30 cellular contexts compared by ENCODE assay signal in the genomic region with DNA sequence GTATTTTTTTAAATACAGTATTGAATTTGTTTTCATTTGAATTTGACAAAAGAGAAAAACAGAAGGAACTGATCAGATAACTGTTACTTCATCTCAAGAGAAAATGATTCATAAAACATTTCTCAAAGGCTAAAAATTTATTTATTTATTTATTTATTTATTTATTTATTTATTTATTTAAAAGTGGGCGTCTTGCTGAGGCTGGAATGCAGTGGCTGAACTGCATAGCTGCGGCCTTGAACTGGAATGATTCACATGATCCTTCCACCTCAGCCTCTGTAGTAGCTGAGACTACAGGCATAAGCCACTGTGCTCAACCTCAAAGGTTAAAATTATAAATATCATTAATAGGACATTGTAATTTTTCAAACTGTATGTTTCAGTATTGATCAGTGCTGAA. TPM values are rescaled to one million over a fixed set of nuclear protein-coding genes. Genes with fewer than 3 reads are reported as not detected.
DNase-seq lines count a peak whose midpoint lies in the region; ATAC-seq, FAIRE-seq and TF ChIP-seq lines count a peak whose summit lies in the region.
"Had no signal": no experiment of that assay in that cellular context is flagged by ENCODE, and none has a peak within 500 bp of the region (broad histone marks: within the 10 kb centered on the region; RNA-seq: fewer than 3 reads in every experiment).

No MANE protein-coding gene starts in this region.

- H3K9me3 Mint-ChIP-seq in effector memory CD8-positive, alpha-beta T cell = no peaks in the 10 kb centered on the region
- H3K9me3 Mint-ChIP-seq: activated naive CD4-positive, alpha-beta T cell treated with anti-CD3 and anti-CD28 coated beads, Interleukin-2, amount 50 U/mL, for 24 hours; CD4-positive, alpha-beta memory T cell; T-cell had no signal

- H3K27me3 Mint-ChIP-seq in effector memory CD8-positive, alpha-beta T cell = no peaks in the 10 kb centered on the region
- H3K27me3 Mint-ChIP-seq: activated naive CD4-positive, alpha-beta T cell treated with anti-CD3 and anti-CD28 coated beads, Interleukin-2, amount 50 U/mL, for 24 hours; CD4-positive, alpha-beta memory T cell; naive thymus-derived CD4-positive, alpha-beta T cell; T-cell had no signal

- POLR2A ChIA-PET in HepG2 (lab: Yijun Ruan, JAX) = interaction anchor here (1.2 kb wide), 1 partner anchor 92 kb away, joined by 4 read pairs; a partner anchor contains a TSS

- H3K27ac ChIP-seq in HepG2 (ENCODE audit: extremely low read length, insufficient read depth, low read length) = no peak overlapping the region
- no peak overlapping the region for H3K27ac ChIP-seq in right lobe of liver
- peak overlapping the region; percentile 32 for H3K27ac ChIP-seq in suprapubic skin
- H3K27ac ChIP-seq: 22Rv1, gastroesophageal sphincter, hepatocyte, SJSA1, stomach, tibial artery had no signal

- H3K36me3 ChIP-seq in HepG2 (replicated peaks in 1 of 2; ENCODE audit: control insufficient read depth in 1 of 2, insufficient read depth in 2 of 2, low read length in 2 of 2) (no peaks in the 10 kb centered on the region), right lobe of liver (no peaks in the 10 kb centered on the region), suprapubic skin (no peaks in the 10 kb centered on the region)
- H3K36me3 ChIP-seq: gastroesophageal sphincter, stomach, tibial artery had no signal

- no peaks in the 10 kb centered on the region for H3K4me1 Mint-ChIP-seq in effector memory CD8-positive, alpha-beta T cell (ENCODE audit: low read depth in 2 of 2)

- H3K27ac Mint-ChIP-seq in effector memory CD8-positive, alpha-beta T cell = no peak overlapping the region

- in situ Hi-C loops in HepG2 (cut with HindIII; ENCODE audit: extremely low pct_ligation_motif_present, low pct_unique_long_range_greater_than_20kb) = no loop called here
- in situ Hi-C loops in astrocyte of the cerebellum (cut with HindIII; ENCODE audit: low sequenced_read_pairs) = no loop called here

- 12% methylated on average over 2 of the region's 2 CpGs for WGBS in HepG2 (ENCODE audit: low lambda C conversion rate)
- WGBS in right lobe of liver (ENCODE audit: insufficient coverage, low coverage, low lambda C conversion rate, missing lambda C conversion rate) = 69% methylated on average over 2 of the region's 2 CpGs
- WGBS in suprapubic skin = 86% methylated on average over 2 of the region's 2 CpGs

- H3K4me3 Mint-ChIP-seq in effector memory CD8-positive, alpha-beta T cell = no peak overlapping the region
- H3K4me3 Mint-ChIP-seq: activated naive CD4-positive, alpha-beta T cell treated with anti-CD3 and anti-CD28 coated beads, Interleukin-2, amount 50 U/mL, for 24 hours; CD4-positive, alpha-beta memory T cell; naive thymus-derived CD4-positive, alpha-beta T cell; T-cell had no signal

- H3K4me3 ChIP-seq in HepG2 (replicated peaks in 1 of 3; ENCODE audit: insufficient read depth in 1 of 3, low read depth in 2 of 3, low read length in 3 of 3) (no peak overlapping the region), right lobe of liver (no peak overlapping the region), astrocyte of the cerebellum (ENCODE audit: low read depth, low read length) (no peak overlapping the region), fibroblast of mammary gland (ENCODE audit: control insufficient read depth, low read depth, low read length) (no peak overlapping the region), suprapubic skin (no peak overlapping the region)
- H3K4me3 ChIP-seq: gastroesophageal sphincter, hepatocyte, SJSA1, stomach, tibial artery had no signal

- BruUV-seq in HepG2 (replicated peaks; lab: Mats Ljungman, UMichigan) = no TSS peak

- no peak overlapping the region for H3K9ac ChIP-seq in HepG2 (ENCODE audit: insufficient read depth, low read depth, low read length)

- intact Hi-C loops in HepG2 (cut with micrococcal nuclease; ENCODE audit: unreplicated experiment) (no loop called here), right lobe of liver (cut with DNase I) (no loop called here)

- H3K4me1 ChIP-seq in HepG2 (ENCODE audit: insufficient read depth, low read length) (peaks cover 34% of the 10 kb centered on the region), right lobe of liver (peaks cover 0 to 18% (median 7%) of the 10 kb centered on the region in 4 donors), suprapubic skin (peaks cover 56% of the 10 kb centered on the region)

- no peak overlapping the region for H2AFZ ChIP-seq in HepG2 (ENCODE audit: low read length)
- H2AFZ ChIP-seq: hepatocyte had no signal

- TF ChIP-seq CTCF in HepG2 (CRISPR knock-in tag; IDR thresholded peaks at IDR 0.05) (no peak), right lobe of liver (IDR thresholded peaks at IDR 0.05) (no peak), astrocyte of the cerebellum (IDR thresholded peaks at IDR 0.05; ENCODE audit: low read depth, low read length, missing control alignments) (no peak), fibroblast of mammary gland (conservative IDR thresholded peaks at IDR 0.05; ENCODE audit: control insufficient read depth, insufficient read depth, low read depth, low read length) (no peak), suprapubic skin (IDR thresholded peaks at IDR 0.05) (no peak)

- TF ChIP-seq POLR2A in HepG2 (IDR thresholded peaks at IDR 0.05; ENCODE audit: insufficient read depth in 1 of 2, low read depth in 2 of 2, low read length in 2 of 2) (no peak), right lobe of liver (IDR thresholded peaks at IDR 0.05) (no peak), suprapubic skin (IDR thresholded peaks at IDR 0.05) (no peak)

- ATAC-seq in HepG2 = no peak
- ATAC-seq in right lobe of liver = no peak
- no peak for ATAC-seq in effector memory CD8-positive, alpha-beta T cell (replicated peaks)
- ATAC-seq: gastroesophageal sphincter; left lobe of liver; naive thymus-derived CD4-positive, alpha-beta T cell; T-cell had no signal

- FAIRE-seq in HepG2 (lab: Jason Lieb, UNC) = no peak
- FAIRE-seq: H54, RCC 7860 had no signal

- DNase-seq in HepG2 (ENCODE audit: low spot score) (peak; percentile 51), right lobe of liver (no peak), astrocyte of the cerebellum (ENCODE audit: low read depth) (peak; percentile 41), fibroblast of mammary gland (ENCODE audit: low read depth) (peak; percentile 67), suprapubic skin (ENCODE audit: low spot score in 2 of 2) (no peak)
- no peak for DNase-seq in effector memory CD8-positive, alpha-beta T cell
- no peak for DNase-seq in stimulated activated CD8-positive, alpha-beta memory T cell treated with anti-CD3 and anti-CD28 coated beads, Interleukin-4, amount 100 ng/mL, for 48 hours
- no peak for DNase-seq in activated CD8-positive, alpha-beta memory T cell treated with anti-CD3 and anti-CD28 coated beads for 24 hours
- DNase-seq: activated CD4-positive, CD25-positive, alpha-beta regulatory T cell; AML-193; anterior cingulate cortex; CD4-positive, alpha-beta memory T cell; KBM-7; naive thymus-derived CD4-positive, alpha-beta T cell; NCI-H1417 treated with DMSO at 0.1 percent for 48 hours; NCI-H2081; NCI-H345; NCI-H748 treated with DMSO at 0.1 percent for 48 hours; nucleus accumbens; stomach; T-cell; tibial artery had no signal

- no peak overlapping the region for H3K4me2 ChIP-seq in HepG2 (ENCODE audit: low read depth, low read length)
- H3K4me2 ChIP-seq: hepatocyte had no signal

- CTCF ChIA-PET in HepG2 (lab: Yijun Ruan, JAX; ENCODE audit: low intra/inter-chr PET ratio, low total read pairs) = no interaction called here

- TF ChIP-seq RAD21 in HepG2 (CRISPR knock-in tag; IDR thresholded peaks at IDR 0.05) = no peak

- TF ChIP-seq EP300 in HepG2 (IDR thresholded peaks at IDR 0.05; ENCODE audit: low read depth in 2 of 2, low read length in 2 of 2) (no peak), HepG2 (CRISPR knock-in tag; IDR thresholded peaks at IDR 0.05; ENCODE audit: borderline replicate concordance) (no peak), suprapubic skin (IDR thresholded peaks at IDR 0.05) (no peak)

- H3K9me3 ChIP-seq in HepG2 (ENCODE audit: low read length) (no peaks in the 10 kb centered on the region), right lobe of liver (no peaks in the 10 kb centered on the region), suprapubic skin (no peaks in the 10 kb centered on the region)
- H3K9me3 ChIP-seq: gastroesophageal sphincter, SJSA1, stomach, tibial artery had no signal

- H3K36me3 Mint-ChIP-seq in effector memory CD8-positive, alpha-beta T cell (ENCODE audit: insufficient read depth) = peaks cover 5% of the 10 kb centered on the region
- H3K36me3 Mint-ChIP-seq: activated naive CD4-positive, alpha-beta T cell treated with anti-CD3 and anti-CD28 coated beads, Interleukin-2, amount 50 U/mL, for 24 hours; T-cell had no signal

- no peaks in the 10 kb centered on the region; a peak in 1 of 5 replicates for H3K27me3 ChIP-seq in HepG2 (ENCODE audit: control insufficient read depth in 1 of 2, insufficient read depth in 2 of 2, low read length in 2 of 2)
- H3K27me3 ChIP-seq in right lobe of liver = no peaks in the 10 kb centered on the region
- H3K27me3 ChIP-seq in suprapubic skin = no peaks in the 10 kb centered on the region
- H3K27me3 ChIP-seq: gastroesophageal sphincter, hepatocyte, SJSA1, stomach, tibial artery had no signal

- H3K79me2 ChIP-seq in HepG2 (ENCODE audit: insufficient read depth, low read length) = peaks cover 4% of the 10 kb centered on the region

- peaks cover under 1% of the 10 kb centered on the region; the same call in 1 of the 2 replicates for H4K20me1 ChIP-seq in HepG2 (ENCODE audit: insufficient read depth, low read length)

RNA-seq across cellular contexts. Expression of a gene that starts 4.5 kb away (rescaled TPM):
- total RNA-seq in HepG2 (2016; rRNA removed; fragmentation: Illumina TruSeq; extraction: Trizol) (69.6 and 94.7 TPM in 2 replicates), right lobe of liver (10 to 100 TPM; 31.3 to 62.2 (median 51.5) TPM), suprapubic skin (100 to 1,000 TPM in 1 of 4 donors, 10 to 100 TPM in 3; 78.9 to 108 (median 99.0) TPM)
- 268 and 314 TPM in 2 replicates for total RNA-seq in HepG2 (2016; cell fraction: cytosol; rRNA removed; fragmentation: Illumina TruSeq; extraction: Trizol; ENCODE audit: low read depth)
- total RNA-seq in HepG2 (2016; cell fraction: insoluble cytoplasmic fraction; rRNA removed; fragmentation: Illumina TruSeq; extraction: Trizol) = 66.2 and 87.3 TPM in 2 replicates
- 195 and 235 TPM in 2 replicates for total RNA-seq in HepG2 (2016; cell fraction: membrane; rRNA removed; fragmentation: Illumina TruSeq; extraction: Trizol)
- total RNA-seq in HepG2 (2016; cell fraction: nucleus; rRNA removed; fragmentation: Illumina TruSeq; extraction: Trizol) = 86.0 and 93.6 TPM in 2 replicates
- polyA plus RNA-seq in HepG2 (2011; rRNA removed) = 61.8 and 69.8 TPM in 2 replicates
- 41.5 and 48.4 TPM in 2 replicates for polyA plus RNA-seq in HepG2 (2011; cell fraction: cytosol; rRNA removed)
- polyA plus RNA-seq in HepG2 (2011; cell fraction: nucleus; rRNA removed) = 37.5 and 39.9 TPM in 2 replicates
- polyA plus RNA-seq in HepG2 (2012) = 57.8 and 68.4 TPM in 2 replicates
- polyA plus RNA-seq in HepG2 (2016; cell fraction: cytosol; fragmentation: Illumina TruSeq; extraction: Trizol; ENCODE audit: low read depth) = 1.7 and 2.0 TPM in 2 replicates
- 65.5 and 73.0 TPM in 2 replicates for polyA plus RNA-seq in HepG2 (2016; cell fraction: insoluble cytoplasmic fraction; fragmentation: Illumina TruSeq; extraction: Trizol; ENCODE audit: low read depth)
- 11.7 and 13.1 TPM in 2 replicates for polyA plus RNA-seq in HepG2 (2016; cell fraction: membrane; fragmentation: Illumina TruSeq; extraction: Trizol; ENCODE audit: low read depth)
- 65.5 and 68.7 TPM in 2 replicates for polyA plus RNA-seq in HepG2 (2016; cell fraction: nucleus; fragmentation: Illumina TruSeq; extraction: Trizol; ENCODE audit: insufficient read depth, low read depth)
- 209 and 286 TPM in 2 replicates for polyA minus RNA-seq in HepG2 (2011; rRNA and poly(A)+ RNA removed; ENCODE audit: low replicate concordance)
- 125 and 141 TPM in 2 replicates for polyA minus RNA-seq in HepG2 (2011; cell fraction: cytosol; rRNA and poly(A)+ RNA removed)
- polyA minus RNA-seq in HepG2 (2011; cell fraction: nucleus; rRNA and poly(A)+ RNA removed) = 209 and 212 TPM in 2 replicates

Comparison
In these comparisons a context has a peak if more than half of its experiments do, and no peak if none do; other contexts are left out.
1. DNase-seq: peak in HepG2 (single experiment), astrocyte of the cerebellum (single experiment) and fibroblast of mammary gland (single experiment); none in right lobe of liver (0 of 3), suprapubic skin (0 of 2), effector memory CD8-positive, alpha-beta T cell (0 of 3), stimulated activated CD8-positive, alpha-beta memory T cell treated with anti-CD3 and anti-CD28 coated beads, Interleukin-4, amount 100 ng/mL, for 48 hours (single experiment) and activated CD8-positive, alpha-beta memory T cell treated with anti-CD3 and anti-CD28 coated beads for 24 hours (single experiment).